Comparison of ENCODE assay signal across 28 cellular contexts in genomic region chr18:7937268-7937667, GRCh38.
"Had no signal": no experiment of that assay in that cellular context is flagged by ENCODE, and none has a peak within 500 bp of the region (broad histone marks: within the 10 kb centered on the region; RNA-seq: fewer than 3 reads in every experiment).

No MANE protein-coding gene starts in this region.

- H3K9me3 ChIP-seq: colonic mucosa, esophagus muscularis mucosa, esophagus squamous epithelium, gastrocnemius medialis, gastroesophageal sphincter, heart left ventricle, heart right ventricle had no signal

- H3K27ac ChIP-seq: colonic mucosa, coronary artery, dorsolateral prefrontal cortex, epithelial cell of prostate, esophagus muscularis mucosa, esophagus squamous epithelium, foreskin keratinocyte, gastrocnemius medialis, gastroesophageal sphincter, heart left ventricle, heart right ventricle had no signal

- H3K36me3 ChIP-seq: colonic mucosa, esophagus squamous epithelium, gastrocnemius medialis had no signal

- ATAC-seq: effector memory CD8-positive, alpha-beta T cell; esophagus mucosa; foreskin keratinocyte; gastrocnemius medialis; gastroesophageal sphincter had no signal

- H3K27me3 ChIP-seq: colonic mucosa, esophagus muscularis mucosa, foreskin keratinocyte, gastrocnemius medialis, gastroesophageal sphincter, heart left ventricle, heart right ventricle had no signal

- FAIRE-seq: colon, endometrium, endothelial cell of umbilical vein, frontal cortex had no signal

- H3K4me1 ChIP-seq: colonic mucosa, gastroesophageal sphincter had no signal

- H3K4me3 ChIP-seq: colonic mucosa, coronary artery, dorsolateral prefrontal cortex, esophagus muscularis mucosa, esophagus squamous epithelium, gastrocnemius medialis, gastroesophageal sphincter, heart left ventricle, heart right ventricle had no signal

- DNase-seq: colonic mucosa; cortex of kidney; dermis blood vessel endothelial cell; dorsolateral prefrontal cortex; effector CD4-positive, alpha-beta T cell; effector CD8-positive, alpha-beta T cell; effector memory CD4-positive, alpha-beta T cell; effector memory CD8-positive, alpha-beta T cell; endodermal cell; erythroblast; esophagus squamous epithelium; foreskin fibroblast; foreskin keratinocyte; foreskin melanocyte; gastrocnemius medialis; glutamatergic neuron; head of caudate nucleus; heart right ventricle had no signal
